In genomic region chr1:173253046-173253445, GRCh38 we compare ENCODE assay signal across 24 cellular contexts. TPM values are rescaled to one million over a fixed set of nuclear protein-coding genes. Genes with fewer than 3 reads are reported as not detected.
DNase-seq lines count a peak whose midpoint lies in the region; ATAC-seq and TF ChIP-seq lines count a peak whose summit lies in the region.
"Had no signal": no experiment of that assay in that cellular context is flagged by ENCODE, and none has a peak within 500 bp of the region (broad histone marks: within the 10 kb centered on the region; RNA-seq: fewer than 3 reads in every experiment).

No MANE protein-coding gene starts in this region.

- DNase-seq in HT1080 (ENCODE audit: low read depth) (peak; percentile 21), astrocyte of the hippocampus (ENCODE audit: low read depth, low spot score) (peak; percentile 16), foreskin fibroblast (peak; percentile 16 to 50), NCI-H1048 (lab: John Stamatoyannopoulos, UW) (no peak), type B pancreatic cell (ENCODE audit: extremely low spot score, unreplicated experiment) (no peak)
- DNase-seq: activated CD4-positive, alpha-beta memory T cell treated with anti-CD3 and anti-CD28 coated beads for 36 hours; activated CD4-positive, CD25-positive, alpha-beta regulatory T cell treated with anti-CD3 and anti-CD28 coated beads, Interleukin-2, amount 50 U/mL, for 72 hours; activated CD8-positive, alpha-beta memory T cell treated with anti-CD3 and anti-CD28 coated beads, Interleukin-2, amount 50 U/mL, for 4 hours; activated naive CD4-positive, alpha-beta T cell treated with anti-CD3 and anti-CD28 coated beads, Interleukin-2, amount 10 ng/mL, durations not matched to agents 7 days and 5 days; amniotic stem cell; cortex of kidney; DMS79 treated with DMSO at 0.1 percent for 48 hours; islet precursor cell; NCI-H1417; NCI-H2029 treated with DMSO at 0.1 percent for 48 hours; NCI-H345; T-cell; trophoblast cell had no signal

- TF ChIP-seq CTCF in foreskin fibroblast (IDR thresholded peaks at IDR 0.05; ENCODE audit: low read depth, low read length) (no peak), type B pancreatic cell (conservative IDR thresholded peaks at IDR 0.05) (no peak)

- no peak overlapping the region for H3K27ac Mint-ChIP-seq in type B pancreatic cell
- H3K27ac Mint-ChIP-seq: activated CD4-positive, alpha-beta memory T cell treated with anti-CD3 and anti-CD28 coated beads for 36 hours; activated naive CD4-positive, alpha-beta T cell treated with anti-CD3 and anti-CD28 coated beads, Interleukin-2, amount 10 ng/mL, durations not matched to agents 7 days and 5 days; CD14-positive monocyte; GM23338; natural killer cell treated with Interleukin-12 subunit alpha and Interleukin-12 subunit beta and Interleukin-15 and Interleukin-18, amount 100 ng/mL, for 72 hours; T-cell had no signal

- ATAC-seq in GM21717 (IDR thresholded peaks at IDR 0.05; ENCODE audit: unreplicated experiment) (no peak), HG03175 (IDR thresholded peaks at IDR 0.05; ENCODE audit: unreplicated experiment) (no peak)
- ATAC-seq: esophagus mucosa; GM23338; natural killer cell treated with Interleukin-12 subunit alpha and Interleukin-12 subunit beta and Interleukin-15 and Interleukin-18, amount 100 ng/mL, for 72 hours; T-cell had no signal

- H3K27me3 Mint-ChIP-seq in type B pancreatic cell, result no peaks in the 10 kb centered on the region
- H3K27me3 Mint-ChIP-seq: activated CD4-positive, alpha-beta memory T cell treated with anti-CD3 and anti-CD28 coated beads for 36 hours; natural killer cell treated with Interleukin-12 subunit alpha and Interleukin-12 subunit beta and Interleukin-15 and Interleukin-18, amount 100 ng/mL, for 72 hours; T-cell had no signal

- no peak overlapping the region for H3K4me3 ChIP-seq in foreskin fibroblast (ENCODE audit: low read depth in 1 of 2, low read length in 2 of 2)
- H3K4me3 ChIP-seq: GM23338 had no signal

- no peaks in the 10 kb centered on the region for H3K4me1 Mint-ChIP-seq in type B pancreatic cell (ENCODE audit: unreplicated experiment)
- H3K4me1 Mint-ChIP-seq: activated naive CD4-positive, alpha-beta T cell treated with anti-CD3 and anti-CD28 coated beads, Interleukin-2, amount 10 ng/mL, durations not matched to agents 7 days and 5 days; CD14-positive monocyte; GM23338 had no signal

- H3K4me3 Mint-ChIP-seq in type B pancreatic cell, result no peak overlapping the region
- H3K4me3 Mint-ChIP-seq: activated CD4-positive, alpha-beta memory T cell treated with anti-CD3 and anti-CD28 coated beads for 36 hours; activated naive CD4-positive, alpha-beta T cell treated with anti-CD3 and anti-CD28 coated beads, Interleukin-2, amount 10 ng/mL, durations not matched to agents 7 days and 5 days; CD14-positive monocyte; GM23338; natural killer cell treated with Interleukin-12 subunit alpha and Interleukin-12 subunit beta and Interleukin-15 and Interleukin-18, amount 100 ng/mL, for 72 hours; T-cell had no signal

- peaks cover 4% of the 10 kb centered on the region for H3K9me3 Mint-ChIP-seq in type B pancreatic cell
- H3K9me3 Mint-ChIP-seq: activated CD4-positive, alpha-beta memory T cell treated with anti-CD3 and anti-CD28 coated beads for 36 hours; activated naive CD4-positive, alpha-beta T cell treated with anti-CD3 and anti-CD28 coated beads, Interleukin-2, amount 10 ng/mL, durations not matched to agents 7 days and 5 days; GM23338; natural killer cell treated with Interleukin-12 subunit alpha and Interleukin-12 subunit beta and Interleukin-15 and Interleukin-18, amount 100 ng/mL, for 72 hours; T-cell had no signal

- no peaks in the 10 kb centered on the region for H3K36me3 Mint-ChIP-seq in type B pancreatic cell
- H3K36me3 Mint-ChIP-seq: activated CD4-positive, alpha-beta memory T cell treated with anti-CD3 and anti-CD28 coated beads for 36 hours; activated naive CD4-positive, alpha-beta T cell treated with anti-CD3 and anti-CD28 coated beads, Interleukin-2, amount 10 ng/mL, durations not matched to agents 7 days and 5 days; CD14-positive monocyte; natural killer cell treated with Interleukin-12 subunit alpha and Interleukin-12 subunit beta and Interleukin-15 and Interleukin-18, amount 100 ng/mL, for 72 hours; T-cell had no signal

RNA-seq across cellular contexts. Expression of gene TNFSF4, which starts 45.9 kb away (rescaled TPM):
- total RNA-seq in HT1080 (2014; rRNA removed; shearing (Covaris generic)), result 0.07 TPM in 1 of 2 replicates, not detected in the other
- polyA plus RNA-seq in HT1080 (2015; cell fraction: cytosol; rRNA removed), result 0.21 and 0.24 TPM in 2 replicates
- polyA plus RNA-seq in HT1080 (2015; cell fraction: nucleus; rRNA removed), result 0.03 and 0.18 TPM in 2 replicates
- 0.58 and 0.93 TPM in 2 replicates for total RNA-seq in type B pancreatic cell (ENCODE audit: low replicate concordance)

Comparison
In these comparisons a context has a peak if more than half of its experiments do, and no peak if none do; other contexts are left out.
1. DNase-seq: peak in HT1080 (single experiment), astrocyte of the hippocampus (single experiment) and foreskin fibroblast (2 of 2); none in NCI-H1048 (single experiment) and type B pancreatic cell (single experiment).